Comparison of ENCODE assay signal across 16 cellular contexts in genomic region chr21:36337099-36337509, GRCh38. TPM values are rescaled to one million over a fixed set of nuclear protein-coding genes. Genes with fewer than 3 reads are reported as not detected.
DNase-seq lines count a peak whose midpoint lies in the region; ATAC-seq, FAIRE-seq and TF ChIP-seq lines count a peak whose summit lies in the region.
"Had no signal": no experiment of that assay in that cellular context is flagged by ENCODE, and none has a peak within 500 bp of the region (broad histone marks: within the 10 kb centered on the region; RNA-seq: fewer than 3 reads in every experiment).

No MANE protein-coding gene starts in this region.

- H3K4me1 Mint-ChIP-seq in CD14-positive monocyte (peaks cover 1% of the 10 kb centered on the region), natural killer cell (peaks cover 30 to 36% of the 10 kb centered on the region in 2 donors)

- H3K9me3 Mint-ChIP-seq in CD14-positive monocyte (no peaks in the 10 kb centered on the region), natural killer cell (no peaks in the 10 kb centered on the region)

- intact Hi-C loops in CD14-positive monocyte (cut with micrococcal nuclease) (no loop called here), natural killer cell (cut with micrococcal nuclease) (no loop called here)

- H3K27me3 Mint-ChIP-seq in CD14-positive monocyte (ENCODE audit: low read depth in 3 of 3) (no peaks in the 10 kb centered on the region), natural killer cell (ENCODE audit: low read depth in 2 of 2) (no peaks in the 10 kb centered on the region)

- DNase-seq in CD14-positive monocyte (ENCODE audit: low spot score) = no peak
- DNase-seq in NCI-H460 (ENCODE audit: extremely low read depth, low read depth) = peak; percentile 54
- DNase-seq in epithelial cell of esophagus (ENCODE audit: low read depth) = peak; percentile 93
- DNase-seq in natural killer cell = no peak
- DNase-seq in HTR-8/SVneo (ENCODE audit: insufficient read length, low spot score) = no peak
- DNase-seq in activated CD4-positive, CD25-positive, alpha-beta regulatory T cell (lab: John Stamatoyannopoulos, UW) = no peak
- no peak for DNase-seq in WERI-Rb-1
- DNase-seq: left ventricle myocardium inferior, MV-4-11, NCI-H510A treated with DMSO at 0.1 percent for 48 hours, SHP77 treated with DMSO at 0.1 percent for 48 hours had no signal

- ATAC-seq in natural killer cell (peak; percentile 65 to 94 (median 79)), GM21723 (IDR thresholded peaks at IDR 0.05; ENCODE audit: unreplicated experiment) (no peak)

- TF ChIP-seq CTCF in CD14-positive monocyte (IDR thresholded peaks at IDR 0.05) (no peak), epithelial cell of esophagus (IDR thresholded peaks at IDR 0.05; ENCODE audit: insufficient read depth, low read depth, low read length, missing control alignments) (no peak), natural killer cell (IDR thresholded peaks at IDR 0.05) (no peak), WERI-Rb-1 (IDR thresholded peaks at IDR 0.05; ENCODE audit: low read depth, low read length) (no peak)

- H3K4me3 Mint-ChIP-seq in CD14-positive monocyte = no peak overlapping the region
- peak overlapping the region; percentile 56 for H3K4me3 Mint-ChIP-seq in natural killer cell

- H3K27ac Mint-ChIP-seq in CD14-positive monocyte (peak overlapping the region in 4 of 7 donors; percentile 52 to 78 (median 70)), natural killer cell (peak overlapping the region; percentile 84 to 93)

- no peak overlapping the region for H3K27ac ChIP-seq in WERI-Rb-1
- H3K27ac ChIP-seq: cardiac muscle cell, HL-60, left ventricle myocardium inferior, neutrophil, VCaP had no signal

- no peaks in the 10 kb centered on the region for H3K27me3 ChIP-seq in WERI-Rb-1 (ENCODE audit: insufficient read depth, low read depth, severe bottlenecking)
- H3K27me3 ChIP-seq: cardiac muscle cell, neutrophil had no signal

- H3K4me3 ChIP-seq in epithelial cell of esophagus (ENCODE audit: low read length) (no peak overlapping the region), WERI-Rb-1 (ENCODE audit: low read depth, low read length) (no peak overlapping the region)
- H3K4me3 ChIP-seq: cardiac muscle cell, left ventricle myocardium inferior had no signal

- H3K36me3 ChIP-seq in WERI-Rb-1 = peaks cover 80% of the 10 kb centered on the region

- H3K9me3 ChIP-seq in WERI-Rb-1 (ENCODE audit: severe bottlenecking) = no peaks in the 10 kb centered on the region
- H3K9me3 ChIP-seq: left ventricle myocardium inferior, neutrophil had no signal

- H3K36me3 Mint-ChIP-seq in CD14-positive monocyte (peaks cover 71 to 91% of the 10 kb centered on the region in 2 donors), natural killer cell (peaks cover 23% of the 10 kb centered on the region)

- FAIRE-seq in HTR-8/SVneo (lab: Jason Lieb, UNC) = no peak

RNA-seq across cellular contexts. Expression of gene MORC3, which starts 17.1 kb away (rescaled TPM):
- polyA plus RNA-seq in CD14-positive monocyte = 10 to 100 TPM; 16.3 to 27.6 TPM
- 21.5 and 22.1 TPM in 2 replicates for total RNA-seq in NCI-H460 (2014; rRNA removed; shearing (Covaris generic))
- 9.3 and 21.7 TPM in 2 replicates for polyA plus RNA-seq in NCI-H460 (2014; cell fraction: nucleus; rRNA removed)
- total RNA-seq in natural killer cell = 10 to 100 TPM; 59.7 to 74.1 (median 64.8) TPM

RNA-seq across cellular contexts. Expression of gene CHAF1B, which starts 48.1 kb away (rescaled TPM):
- polyA plus RNA-seq in CD14-positive monocyte = not detected
- 7.9 TPM in 2 replicates for total RNA-seq in NCI-H460 (2014; rRNA removed; shearing (Covaris generic))
- polyA plus RNA-seq in NCI-H460 (2014; cell fraction: nucleus; rRNA removed) = 11.5 and 17.0 TPM in 2 replicates
- total RNA-seq in natural killer cell = 1 to 10 TPM; 7.6 to 7.9 (median 7.7) TPM

Comparison
In these comparisons a context has a peak if more than half of its experiments do, and no peak if none do; other contexts are left out.
1. DNase-seq: peak in NCI-H460 (single experiment) and epithelial cell of esophagus (single experiment); none in CD14-positive monocyte (single experiment), natural killer cell (single experiment), HTR-8/SVneo (single experiment), activated CD4-positive, CD25-positive, alpha-beta regulatory T cell (0 of 4) and WERI-Rb-1 (single experiment).